In the genomic region with DNA sequence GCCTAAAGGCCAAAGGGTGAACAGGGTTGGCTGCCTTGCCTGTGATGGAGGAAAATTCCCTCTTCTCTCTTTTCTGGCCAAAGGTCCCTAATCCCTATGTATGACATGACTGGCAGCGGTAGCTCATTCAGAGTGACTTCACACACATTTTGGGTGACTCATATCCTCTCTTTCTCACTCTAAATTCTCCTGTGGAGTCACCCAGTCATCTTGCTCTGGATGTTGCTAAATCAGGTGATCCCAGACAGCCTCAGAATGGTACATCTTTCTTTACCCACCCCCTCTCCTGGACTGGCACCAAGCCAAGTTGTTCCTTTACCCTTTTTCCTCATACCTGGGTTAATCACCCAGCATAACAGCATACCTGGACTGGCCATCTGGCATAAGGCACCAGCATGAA, we compare ENCODE assay signal across 11 cellular contexts.
A peak's percentile ranks its signal among the peaks of the same experiment; 100 is the strongest.
DNase-seq lines count a peak whose midpoint lies in the region; ATAC-seq, FAIRE-seq and TF ChIP-seq lines count a peak whose summit lies in the region.
"Had no signal": no experiment of that assay in that cellular context is flagged by ENCODE, and none has a peak within 500 bp of the region (broad histone marks: within the 10 kb centered on the region; RNA-seq: fewer than 3 reads in every experiment).

No MANE protein-coding gene starts in this region.

- H3K4me1 ChIP-seq in Panc1 (ENCODE audit: control insufficient read depth, insufficient read depth, low read length) (no peaks in the 10 kb centered on the region), suprapubic skin (no peaks in the 10 kb centered on the region)

- DNase-seq in activated naive CD4-positive, alpha-beta T cell treated with anti-CD3 and anti-CD28 coated beads, Interleukin-2, amount 50 U/mL, for 72 hours (ENCODE audit: low spot score in 2 of 2) = no peak
- no peak for DNase-seq in activated naive CD4-positive, alpha-beta T cell treated with anti-CD3 and anti-CD28 coated beads, Interleukin-2, amount 10 ng/mL, durations not matched to agents 7 days and 5 days
- DNase-seq in Panc1 (ENCODE audit: low read depth, low spot score) (peak; percentile 82), fibroblast of peridontal ligament (ENCODE audit: extremely low read depth) (peak; percentile 30), urothelium cell line (ENCODE audit: low spot score) (peak; percentile 90), suprapubic skin (ENCODE audit: low spot score in 2 of 2) (no peak), pons (ENCODE audit: low spot score) (no peak)
- DNase-seq: activated B cell treated with CpG ODN at 0.5 μM for 24 hours; CD8-positive, alpha-beta T cell had no signal

- peak; percentile 96 for FAIRE-seq in urothelium cell line (lab: Jason Lieb, UNC)

- H3K36me3 Mint-ChIP-seq in activated naive CD4-positive, alpha-beta T cell treated with anti-CD3 and anti-CD28 coated beads, Interleukin-2, amount 50 U/mL, for 72 hours = peaks cover 6 to 21% of the 10 kb centered on the region in 2 donors
- H3K36me3 Mint-ChIP-seq in activated naive CD4-positive, alpha-beta T cell treated with anti-CD3 and anti-CD28 coated beads, Interleukin-2, amount 10 ng/mL, durations not matched to agents 7 days and 5 days = peaks cover 2% of the 10 kb centered on the region
- H3K36me3 Mint-ChIP-seq: CD8-positive, alpha-beta T cell had no signal

- H3K27ac Mint-ChIP-seq in activated naive CD4-positive, alpha-beta T cell treated with anti-CD3 and anti-CD28 coated beads, Interleukin-2, amount 50 U/mL, for 72 hours = peak overlapping the region; percentile 38 to 81
- no peak overlapping the region for H3K27ac Mint-ChIP-seq in activated naive CD4-positive, alpha-beta T cell treated with anti-CD3 and anti-CD28 coated beads, Interleukin-2, amount 10 ng/mL, durations not matched to agents 7 days and 5 days
- H3K27ac Mint-ChIP-seq: activated B cell treated with CpG ODN at 0.5 μM for 24 hours; CD8-positive, alpha-beta T cell had no signal

- TF ChIP-seq EP300 in suprapubic skin (IDR thresholded peaks at IDR 0.05) = no peak

- H3K4me3 ChIP-seq in Panc1 (ENCODE audit: low read depth in 2 of 2, low read length in 2 of 2) (no peak overlapping the region), suprapubic skin (no peak overlapping the region)
- H3K4me3 ChIP-seq: smooth muscle cell had no signal

- CTCF ChIA-PET in activated naive CD4-positive, alpha-beta T cell treated with anti-CD3 and anti-CD28 coated beads, Interleukin-2, amount 10 ng/mL, durations not matched to agents 7 days and 5 days (lab: Charles Lee) = interaction anchor here (0.8 to 2.3 kb wide), 4 partner anchors 21 to 82 kb away, joined by 3 to 5 read pairs (median 3); no protein-coding TSS in a partner anchor
- CTCF ChIA-PET in Panc1 (lab: Charles Lee) = interaction anchor here (0.5 to 1.2 kb wide), 2 partner anchors 21 to 36 kb away, joined by 4 read pairs; no protein-coding TSS in a partner anchor

- H3K36me3 ChIP-seq in Panc1 (ENCODE audit: control insufficient read depth, insufficient read depth, low read length) (no peaks in the 10 kb centered on the region), suprapubic skin (no peaks in the 10 kb centered on the region)

- intact Hi-C loops in Panc1 (cut with micrococcal nuclease; ENCODE audit: unreplicated experiment) = no loop called here

- in situ Hi-C loops in Panc1 (cut with HindIII; ENCODE audit: low pct_unique_long_range_greater_than_20kb, low sequenced_read_pairs) = no loop called here

- H3K4me1 Mint-ChIP-seq in activated naive CD4-positive, alpha-beta T cell treated with anti-CD3 and anti-CD28 coated beads, Interleukin-2, amount 10 ng/mL, durations not matched to agents 7 days and 5 days = peaks cover 6% of the 10 kb centered on the region
- H3K4me1 Mint-ChIP-seq: activated B cell treated with CpG ODN at 0.5 μM for 24 hours had no signal

- POLR2A ChIA-PET in Panc1 (lab: Charles Lee) = no interaction called here

- TF ChIP-seq CTCF in Panc1 (IDR thresholded peaks at IDR 0.05) (no peak), suprapubic skin (IDR thresholded peaks at IDR 0.05) (no peak)

- peak overlapping the region; percentile 62 for H3K27ac ChIP-seq in Panc1 (ENCODE audit: low read length)
- H3K27ac ChIP-seq in suprapubic skin = no peak overlapping the region

- peaks cover 3% of the 10 kb centered on the region; the same call in 1 of the 2 replicates for H3K9me3 ChIP-seq in Panc1 (ENCODE audit: control insufficient read depth, insufficient read depth, low read depth, low read length)
- peaks cover 4% of the 10 kb centered on the region for H3K9me3 ChIP-seq in suprapubic skin

- H3K27me3 Mint-ChIP-seq in activated naive CD4-positive, alpha-beta T cell treated with anti-CD3 and anti-CD28 coated beads, Interleukin-2, amount 10 ng/mL, durations not matched to agents 7 days and 5 days = peaks cover 46% of the 10 kb centered on the region

- H3K9me3 Mint-ChIP-seq in activated naive CD4-positive, alpha-beta T cell treated with anti-CD3 and anti-CD28 coated beads, Interleukin-2, amount 50 U/mL, for 72 hours = peaks cover 4 to 14% of the 10 kb centered on the region in 2 donors
- H3K9me3 Mint-ChIP-seq in activated naive CD4-positive, alpha-beta T cell treated with anti-CD3 and anti-CD28 coated beads, Interleukin-2, amount 10 ng/mL, durations not matched to agents 7 days and 5 days = peaks cover 5% of the 10 kb centered on the region

- TF ChIP-seq POLR2A in suprapubic skin (IDR thresholded peaks at IDR 0.05) = no peak

- no peak overlapping the region for H3K4me3 Mint-ChIP-seq in activated naive CD4-positive, alpha-beta T cell treated with anti-CD3 and anti-CD28 coated beads, Interleukin-2, amount 10 ng/mL, durations not matched to agents 7 days and 5 days
- H3K4me3 Mint-ChIP-seq: activated B cell treated with CpG ODN at 0.5 μM for 24 hours; CD8-positive, alpha-beta T cell had no signal

- WGBS in suprapubic skin = 37% methylated on average over 1 of the region's 1 CpG

- peak; percentile 99 to 100 for ATAC-seq in activated naive CD4-positive, alpha-beta T cell treated with anti-CD3 and anti-CD28 coated beads, Interleukin-2, amount 50 U/mL, for 72 hours
- peak; percentile 94 for ATAC-seq in Panc1
- ATAC-seq in HG03135 (IDR thresholded peaks at IDR 0.05; ENCODE audit: unreplicated experiment) = no peak
- ATAC-seq: CD8-positive, alpha-beta T cell had no signal

- H3K27me3 ChIP-seq in Panc1 (ENCODE audit: control insufficient read depth, insufficient read depth, low read length) (no peaks in the 10 kb centered on the region), suprapubic skin (no peaks in the 10 kb centered on the region)

- BruUV-seq in Panc1 (replicated peaks; lab: Mats Ljungman, UMichigan) = no TSS peak

Comparison
In these comparisons a context has a peak if more than half of its experiments do, and no peak if none do; other contexts are left out.
1. DNase-seq: peak in Panc1 (single experiment), fibroblast of peridontal ligament (single experiment) and urothelium cell line (single experiment); none in activated naive CD4-positive, alpha-beta T cell treated with anti-CD3 and anti-CD28 coated beads, Interleukin-2, amount 50 U/mL, for 72 hours (0 of 2), activated naive CD4-positive, alpha-beta T cell treated with anti-CD3 and anti-CD28 coated beads, Interleukin-2, amount 10 ng/mL, durations not matched to agents 7 days and 5 days (single experiment), suprapubic skin (0 of 2) and pons (single experiment).